Comparison of ENCODE assay signal across 11 cellular contexts in the genomic region with DNA sequence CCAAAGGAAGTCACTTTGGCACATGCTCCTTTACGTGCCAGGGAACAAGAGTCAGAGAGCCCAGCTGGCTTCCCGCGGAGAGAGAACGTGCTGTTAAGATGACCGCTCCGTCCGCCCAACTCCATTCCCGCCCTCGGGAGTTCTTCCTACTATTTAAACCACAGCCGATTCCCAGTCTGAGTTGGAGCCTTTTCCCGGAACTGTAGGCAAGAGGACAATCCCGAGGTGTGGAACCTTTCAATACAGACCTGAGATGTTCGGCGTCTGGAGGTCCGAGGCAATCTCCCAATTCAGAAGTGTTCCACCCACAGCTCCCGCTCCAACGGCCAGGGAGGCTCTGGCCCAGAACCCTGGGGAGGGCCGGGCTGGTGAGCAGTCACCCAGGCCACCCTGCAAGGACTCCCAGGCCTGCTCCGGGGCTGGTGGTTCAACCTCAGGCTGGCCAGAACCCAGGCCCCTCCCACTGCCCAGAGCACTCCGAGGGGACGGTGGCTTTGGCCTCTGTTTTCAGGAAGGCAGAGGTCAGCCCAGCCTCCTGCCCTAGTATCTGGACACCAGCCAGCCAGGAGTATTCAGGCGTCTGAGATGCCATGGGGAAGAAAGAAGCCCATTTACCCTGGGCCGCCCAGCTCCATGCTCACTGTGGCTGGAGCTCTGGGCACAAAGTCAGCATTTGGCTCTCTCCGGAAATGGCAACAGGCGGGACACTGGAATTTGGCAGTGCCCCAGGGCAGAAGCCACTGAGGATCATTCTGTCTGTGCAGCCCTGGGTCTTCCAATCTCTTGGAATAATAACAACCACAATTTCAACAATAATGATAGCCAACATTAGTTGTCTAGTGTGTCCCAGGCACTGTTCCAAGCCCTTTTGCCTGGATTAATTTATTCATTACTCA. TPM values are rescaled to one million over a fixed set of nuclear protein-coding genes. Genes with fewer than 3 reads are reported as not detected.
A peak's percentile ranks its signal among the peaks of the same experiment; 100 is the strongest.
DNase-seq lines count a peak whose midpoint lies in the region; ATAC-seq and TF ChIP-seq lines count a peak whose summit lies in the region.
"Had no signal": no experiment of that assay in that cellular context is flagged by ENCODE, and none has a peak within 500 bp of the region (broad histone marks: within the 10 kb centered on the region; RNA-seq: fewer than 3 reads in every experiment).

No MANE protein-coding gene starts in this region.

- peaks cover 39% of the 10 kb centered on the region for H3K36me3 Mint-ChIP-seq in nephron progenitor cell (ENCODE audit: low read depth)

- peaks cover 41% of the 10 kb centered on the region for H3K9me3 Mint-ChIP-seq in nephron progenitor cell

- peaks cover 12% of the 10 kb centered on the region for H3K79me2 ChIP-seq in ACC112 (ENCODE audit: control insufficient read depth, insufficient read depth, low read length, unreplicated experiment)

- CTCF ChIA-PET in Panc1 (lab: Charles Lee) = no interaction called here

- H3K9me3 ChIP-seq in Panc1 (ENCODE audit: control insufficient read depth, insufficient read depth, low read depth, low read length) = no peaks in the 10 kb centered on the region

- H3K36me3 ChIP-seq in ACC112 (ENCODE audit: insufficient read depth, low read length) (no peaks in the 10 kb centered on the region), Panc1 (ENCODE audit: control insufficient read depth, insufficient read depth, low read length) (no peaks in the 10 kb centered on the region)

- H3K27ac Mint-ChIP-seq in nephron progenitor cell = peak overlapping the region; percentile 90

- H3K4me3 Mint-ChIP-seq in nephron progenitor cell = no peak overlapping the region

- BruUV-seq in Panc1 (replicated peaks; lab: Mats Ljungman, UMichigan) = no TSS peak

- H3K27me3 ChIP-seq in ACC112 (ENCODE audit: insufficient read depth, low read length) = no peaks in the 10 kb centered on the region
- no peaks in the 10 kb centered on the region for H3K27me3 ChIP-seq in Panc1 (ENCODE audit: control insufficient read depth, insufficient read depth, low read length)

- H3K4me3 ChIP-seq in ACC112 (ENCODE audit: low read depth, low read length) = peak overlapping the region; percentile 64
- H3K4me3 ChIP-seq in Panc1 (ENCODE audit: low read depth in 2 of 2, low read length in 2 of 2) = no peak overlapping the region

- DNase-seq in Panc1 (ENCODE audit: low read depth, low spot score) (no peak), fibroblast of peridontal ligament (ENCODE audit: extremely low read depth) (peak; percentile 26), nephron progenitor cell (no peak), KBM-7 (no peak), GM19238 (ENCODE audit: insufficient read length, low spot score) (no peak), NCI-H1930 (lab: John Stamatoyannopoulos, UW) (no peak)
- DNase-seq in stimulated activated CD4-positive, alpha-beta T cell treated with anti-CD3 and anti-CD28 coated beads, Interleukin-4, amount 100 ng/mL, for 1 hour = no peak
- DNase-seq: ACHN; activated CD4-positive, alpha-beta T cell treated with anti-CD3 and anti-CD28 coated beads, Interleukin-2, amount 50 U/mL, for 48 hours; NCI-H524 treated with DMSO at 0.1 percent for 48 hours had no signal

- H3K4me1 ChIP-seq in ACC112 (ENCODE audit: control insufficient read depth, insufficient read depth, low read length, unreplicated experiment) (peaks cover 22% of the 10 kb centered on the region), Panc1 (ENCODE audit: control insufficient read depth, insufficient read depth, low read length) (peaks cover 6% of the 10 kb centered on the region; the same call in 1 of the 2 replicates)

- H3K4me1 Mint-ChIP-seq in nephron progenitor cell = peaks cover 6% of the 10 kb centered on the region

- intact Hi-C loops in Panc1 (cut with micrococcal nuclease; ENCODE audit: unreplicated experiment) = no loop called here

- no peaks in the 10 kb centered on the region for H3K27me3 Mint-ChIP-seq in nephron progenitor cell (ENCODE audit: low read depth, poor library complexity)

- peak overlapping the region; percentile 72 for H3K27ac ChIP-seq in ACC112 (ENCODE audit: low read depth, low read length)
- peak overlapping the region; percentile 25; the same call in 1 of the 2 replicates for H3K27ac ChIP-seq in Panc1 (ENCODE audit: low read length)

- POLR2A ChIA-PET in Panc1 (lab: Charles Lee) = no interaction called here

- ATAC-seq in Panc1 = peak; percentile 72; the same call in 1 of the 2 replicates

- in situ Hi-C loops in Panc1 (cut with HindIII; ENCODE audit: low pct_unique_long_range_greater_than_20kb, low sequenced_read_pairs) (no loop called here), KBM-7 (cut with MboI; ENCODE audit: low pct_unique_long_range_greater_than_20kb, low sequenced_read_pairs) (no loop called here)

- no peak for TF ChIP-seq CTCF in Panc1 (IDR thresholded peaks at IDR 0.05)
- no peak for TF ChIP-seq CTCF in nephron progenitor cell (IDR thresholded peaks at IDR 0.05)

- peak overlapping the region; percentile 53 for H2AFZ ChIP-seq in ACC112 (ENCODE audit: low read length, unreplicated experiment)

RNA-seq across cellular contexts. Expression of a gene that starts 21.4 kb away (rescaled TPM):
- 13.8 TPM for total RNA-seq in Panc1 (2021; ENCODE audit: unreplicated experiment)
- polyA plus RNA-seq in Panc1 (2012; ENCODE audit: insufficient read length) = 8.2 TPM
